Comparison of ENCODE assay signal across 8 cellular contexts in the genomic region with DNA sequence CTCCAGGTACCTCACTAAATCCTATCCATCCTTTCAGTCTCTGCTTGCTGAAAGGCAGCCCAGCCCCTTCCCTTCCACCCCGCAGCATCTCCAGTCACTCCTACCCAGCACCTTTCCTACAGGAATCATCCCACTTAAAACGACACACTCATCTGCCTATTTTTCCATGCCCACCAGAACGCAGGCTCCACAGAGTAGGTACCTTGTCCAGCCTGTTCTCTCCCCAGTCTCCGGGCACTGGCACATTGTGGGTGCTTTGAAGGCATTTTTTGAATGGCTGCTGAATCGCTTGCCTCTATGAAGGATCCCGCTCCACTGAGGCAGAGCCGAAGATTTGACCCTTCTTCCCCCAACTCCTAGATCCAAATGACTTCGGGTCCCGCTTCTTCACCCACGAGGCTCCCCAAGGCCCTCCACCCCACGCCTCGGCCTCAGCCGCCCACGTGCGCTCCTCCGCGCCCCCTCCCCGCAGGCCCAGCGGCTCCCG. TPM values are rescaled to one million over a fixed set of nuclear protein-coding genes. Genes with fewer than 3 reads are reported as not detected.
DNase-seq lines count a peak whose midpoint lies in the region; ATAC-seq lines count a peak whose summit lies in the region.
"Had no signal": no experiment of that assay in that cellular context is flagged by ENCODE, and none has a peak within 500 bp of the region (broad histone marks: within the 10 kb centered on the region; RNA-seq: fewer than 3 reads in every experiment).

No MANE protein-coding gene starts in this region.

- H3K9ac ChIP-seq in GM23248 = no peak overlapping the region

- H3K9me3 ChIP-seq in GM23248 (ENCODE audit: low read depth) = no peaks in the 10 kb centered on the region

- peaks cover 63% of the 10 kb centered on the region for H3K27me3 Mint-ChIP-seq in activated T-helper 1 cell treated with anti-CD3 and anti-CD28 coated beads, Interleukin-12 subunit alpha, Interleukin-12 subunit beta, Interleukin-2, Interleukin-4 antibody, amounts not matched to agents 30 ng/mL and 10 ng/mL and 1 ng/mL, durations not matched to agents 14 hours and 24 hours and 36 hours (ENCODE audit: insufficient read depth)
- peaks cover 41 to 89% (median 65%) of the 10 kb centered on the region in 5 donors for H3K27me3 Mint-ChIP-seq in naive thymus-derived CD8-positive, alpha-beta T cell

- peak overlapping the region; percentile 40 for H3K4me3 Mint-ChIP-seq in activated T-helper 1 cell treated with anti-CD3 and anti-CD28 coated beads, Interleukin-12 subunit alpha, Interleukin-12 subunit beta, Interleukin-2, Interleukin-4 antibody, amounts not matched to agents 30 ng/mL and 10 ng/mL and 1 ng/mL, durations not matched to agents 14 hours and 24 hours and 36 hours
- H3K4me3 Mint-ChIP-seq in naive thymus-derived CD8-positive, alpha-beta T cell = peak overlapping the region; percentile 59 to 84 (median 74)

- no peaks in the 10 kb centered on the region for H3K9me2 ChIP-seq in GM23248 (ENCODE audit: insufficient read depth)

- in situ Hi-C loops in GM23248 (cut with MboI) = no loop called here

- no peaks in the 10 kb centered on the region for H3K36me3 ChIP-seq in GM23248 (ENCODE audit: low read depth)

- ATAC-seq in naive thymus-derived CD8-positive, alpha-beta T cell = no peak
- no peak for ATAC-seq in HG03432 (IDR thresholded peaks at IDR 0.05; ENCODE audit: unreplicated experiment)
- no peak for ATAC-seq in left colon

- 17 to 23% methylated on average over 19 to 20 of the region's 20 CpGs for WGBS in GM23248 (ENCODE audit: low coverage in 1 of 2, low lambda C conversion rate in 2 of 2, missing lambda C conversion rate in 2 of 2), 2 experiments

- H3K4me1 Mint-ChIP-seq in activated T-helper 1 cell treated with anti-CD3 and anti-CD28 coated beads, Interleukin-12 subunit alpha, Interleukin-12 subunit beta, Interleukin-2, Interleukin-4 antibody, amounts not matched to agents 30 ng/mL and 10 ng/mL and 1 ng/mL, durations not matched to agents 14 hours and 24 hours and 36 hours (ENCODE audit: low read depth) = peaks cover 12% of the 10 kb centered on the region
- peaks cover 7 to 18% (median 14%) of the 10 kb centered on the region in 4 donors for H3K4me1 Mint-ChIP-seq in naive thymus-derived CD8-positive, alpha-beta T cell

- H3K27ac Mint-ChIP-seq in activated T-helper 1 cell treated with anti-CD3 and anti-CD28 coated beads, Interleukin-12 subunit alpha, Interleukin-12 subunit beta, Interleukin-2, Interleukin-4 antibody, amounts not matched to agents 30 ng/mL and 10 ng/mL and 1 ng/mL, durations not matched to agents 14 hours and 24 hours and 36 hours = no peak overlapping the region
- H3K27ac Mint-ChIP-seq in naive thymus-derived CD8-positive, alpha-beta T cell = no peak overlapping the region

- DNase-seq in GM23248 = no peak
- DNase-seq in activated T-helper 1 cell treated with anti-CD3 and anti-CD28 coated beads, Interleukin-12 subunit alpha, Interleukin-12 subunit beta, Interleukin-2, Interleukin-4 antibody, amounts not matched to agents 30 ng/mL and 10 ng/mL and 1 ng/mL, durations not matched to agents 14 hours and 24 hours and 36 hours (ENCODE audit: low spot score) = no peak
- DNase-seq in naive thymus-derived CD8-positive, alpha-beta T cell = no peak
- DNase-seq in effector CD4-positive, alpha-beta T cell = no peak
- no peak for DNase-seq in left colon

- H3K9me3 Mint-ChIP-seq in activated T-helper 1 cell treated with anti-CD3 and anti-CD28 coated beads, Interleukin-12 subunit alpha, Interleukin-12 subunit beta, Interleukin-2, Interleukin-4 antibody, amounts not matched to agents 30 ng/mL and 10 ng/mL and 1 ng/mL, durations not matched to agents 14 hours and 24 hours and 36 hours = no peaks in the 10 kb centered on the region
- H3K9me3 Mint-ChIP-seq in naive thymus-derived CD8-positive, alpha-beta T cell = peaks cover 0 to 3% (median 0%) of the 10 kb centered on the region in 9 donors

- H3K4me3 ChIP-seq in GM23248 = peak overlapping the region; percentile 25
- H3K4me3 ChIP-seq: lung had no signal

- POLR2A ChIA-PET in naive thymus-derived CD8-positive, alpha-beta T cell (lab: Charles Lee) = no interaction called here

- H4K20me1 ChIP-seq in GM23248 (ENCODE audit: insufficient read depth) = no peaks in the 10 kb centered on the region

- no peaks in the 10 kb centered on the region for H3K79me2 ChIP-seq in GM23248 (ENCODE audit: insufficient read depth)

- H2AFZ ChIP-seq in GM23248 = peak overlapping the region; percentile 60; the same call in 1 of the 2 replicates

- no peaks in the 10 kb centered on the region for H3K36me3 Mint-ChIP-seq in activated T-helper 1 cell treated with anti-CD3 and anti-CD28 coated beads, Interleukin-12 subunit alpha, Interleukin-12 subunit beta, Interleukin-2, Interleukin-4 antibody, amounts not matched to agents 30 ng/mL and 10 ng/mL and 1 ng/mL, durations not matched to agents 14 hours and 24 hours and 36 hours (ENCODE audit: low read depth)
- H3K36me3 Mint-ChIP-seq in naive thymus-derived CD8-positive, alpha-beta T cell = no peaks in the 10 kb centered on the region

- peak overlapping the region; percentile 46 for H3K4me2 ChIP-seq in GM23248 (ENCODE audit: unreplicated experiment)

- no peak overlapping the region for H3K27ac ChIP-seq in GM23248

- intact Hi-C loops in activated T-helper 1 cell treated with anti-CD3 and anti-CD28 coated beads, Interleukin-12 subunit alpha, Interleukin-12 subunit beta, Interleukin-2, Interleukin-4 antibody, amounts not matched to agents 30 ng/mL and 10 ng/mL and 1 ng/mL, durations not matched to agents 14 hours and 24 hours and 36 hours (cut with micrococcal nuclease) = loop anchor here (10.0 kb wide), 1 partner anchor 88 kb away; no protein-coding TSS in a partner anchor
- intact Hi-C loops in left colon (cut with DNase I, micrococcal nuclease) = no loop called here

- peaks cover 63% of the 10 kb centered on the region for H3K27me3 ChIP-seq in GM23248 (replicated peaks; ENCODE audit: insufficient read depth)

- H3K4me1 ChIP-seq in GM23248 (ENCODE audit: insufficient read depth) = no peaks in the 10 kb centered on the region

- H3F3A ChIP-seq in GM23248 (ENCODE audit: insufficient read depth) = 0 out of 2 replicates have a peak, but pooled peaks cover 4% of the 10 kb centered on the region

RNA-seq across cellular contexts. Expression of a gene that starts 15.6 kb away (rescaled TPM):
- not detected in 2 replicates for total RNA-seq in GM23248 (2014; rRNA removed; shearing (Covaris generic))
- polyA plus RNA-seq in GM23248 (2016; fragmentation: Nextera tagmentation; extraction: Ambion mirVana) = not detected in 2 replicates
- total RNA-seq in activated T-helper 1 cell treated with anti-CD3 and anti-CD28 coated beads, Interleukin-12 subunit alpha, Interleukin-12 subunit beta, Interleukin-2, Interleukin-4 antibody, amounts not matched to agents 30 ng/mL and 10 ng/mL and 1 ng/mL, durations not matched to agents 14 hours and 24 hours and 36 hours = 0.08 TPM in 1 of 2 replicates, not detected in the other
- under 1 TPM in 1 of 2 experiments, not detected in 1; 0.60 TPM for total RNA-seq in naive thymus-derived CD8-positive, alpha-beta T cell
- polyA plus RNA-seq in naive thymus-derived CD8-positive, alpha-beta T cell = under 1 TPM in 1 of 3 donors, not detected in 2; 0.07 TPM
- 1 to 10 TPM; 1.6 to 2.1 TPM for total RNA-seq in left colon
- total RNA-seq: T-helper 1 cell treated with Interleukin-12 subunit alpha and Interleukin-12 subunit beta and Interleukin-4 antibody, amounts not matched to agents 30 ng/mL and 1 ng/mL, for 36 hours had no signal

RNA-seq across cellular contexts. Expression of a gene that starts 51.5 kb away (rescaled TPM):
- total RNA-seq in GM23248 (2014; rRNA removed; shearing (Covaris generic)) = 11.6 and 12.8 TPM in 2 replicates
- 30.8 and 32.6 TPM in 2 replicates for polyA plus RNA-seq in GM23248 (2016; fragmentation: Nextera tagmentation; extraction: Ambion mirVana)
- total RNA-seq in activated T-helper 1 cell treated with anti-CD3 and anti-CD28 coated beads, Interleukin-12 subunit alpha, Interleukin-12 subunit beta, Interleukin-2, Interleukin-4 antibody, amounts not matched to agents 30 ng/mL and 10 ng/mL and 1 ng/mL, durations not matched to agents 14 hours and 24 hours and 36 hours = 29.9 and 31.5 TPM in 2 replicates
- total RNA-seq in naive thymus-derived CD8-positive, alpha-beta T cell = 10 to 100 TPM; 15.1 to 15.9 TPM
- 10 to 100 TPM; 16.5 to 19.8 (median 17.5) TPM for polyA plus RNA-seq in naive thymus-derived CD8-positive, alpha-beta T cell
- 10 to 100 TPM; 15.7 to 18.1 TPM for total RNA-seq in left colon

RNA-seq across cellular contexts. Expression of a gene that starts 51.5 kb away (rescaled TPM):
- total RNA-seq in GM23248 (2014; rRNA removed; shearing (Covaris generic)) = 22.8 and 30.8 TPM in 2 replicates
- polyA plus RNA-seq in GM23248 (2016; fragmentation: Nextera tagmentation; extraction: Ambion mirVana) = 23.7 and 26.8 TPM in 2 replicates
- 58.8 and 66.0 TPM in 2 replicates for total RNA-seq in activated T-helper 1 cell treated with anti-CD3 and anti-CD28 coated beads, Interleukin-12 subunit alpha, Interleukin-12 subunit beta, Interleukin-2, Interleukin-4 antibody, amounts not matched to agents 30 ng/mL and 10 ng/mL and 1 ng/mL, durations not matched to agents 14 hours and 24 hours and 36 hours
- 10 to 100 TPM; 36.3 to 40.9 TPM for total RNA-seq in naive thymus-derived CD8-positive, alpha-beta T cell
- 10 to 100 TPM; 17.0 to 25.4 (median 21.4) TPM for polyA plus RNA-seq in naive thymus-derived CD8-positive, alpha-beta T cell
- total RNA-seq in left colon = 10 to 100 TPM; 48.0 to 62.7 TPM

RNA-seq across cellular contexts. Expression of a gene that starts 53.4 kb away (rescaled TPM):
- total RNA-seq in GM23248 (2014; rRNA removed; shearing (Covaris generic)) = not detected in 2 replicates
- not detected in 2 replicates for polyA plus RNA-seq in GM23248 (2016; fragmentation: Nextera tagmentation; extraction: Ambion mirVana)
- total RNA-seq in activated T-helper 1 cell treated with anti-CD3 and anti-CD28 coated beads, Interleukin-12 subunit alpha, Interleukin-12 subunit beta, Interleukin-2, Interleukin-4 antibody, amounts not matched to agents 30 ng/mL and 10 ng/mL and 1 ng/mL, durations not matched to agents 14 hours and 24 hours and 36 hours = not detected in 2 replicates
- total RNA-seq in naive thymus-derived CD8-positive, alpha-beta T cell = not detected
- not detected for polyA plus RNA-seq in naive thymus-derived CD8-positive, alpha-beta T cell
- 1 to 10 TPM in 1 of 2 donors, not detected in 1; 4.0 TPM for total RNA-seq in left colon
- total RNA-seq: T-helper 1 cell treated with Interleukin-12 subunit alpha and Interleukin-12 subunit beta and Interleukin-4 antibody, amounts not matched to agents 30 ng/mL and 1 ng/mL, for 36 hours had no signal

RNA-seq across cellular contexts. Expression of a gene that starts 53.6 kb away (rescaled TPM):
- 35.5 and 47.4 TPM in 2 replicates for total RNA-seq in GM23248 (2014; rRNA removed; shearing (Covaris generic))
- polyA plus RNA-seq in GM23248 (2016; fragmentation: Nextera tagmentation; extraction: Ambion mirVana) = 126 and 133 TPM in 2 replicates
- total RNA-seq in activated T-helper 1 cell treated with anti-CD3 and anti-CD28 coated beads, Interleukin-12 subunit alpha, Interleukin-12 subunit beta, Interleukin-2, Interleukin-4 antibody, amounts not matched to agents 30 ng/mL and 10 ng/mL and 1 ng/mL, durations not matched to agents 14 hours and 24 hours and 36 hours = 49.6 and 51.6 TPM in 2 replicates
- total RNA-seq in naive thymus-derived CD8-positive, alpha-beta T cell = 10 to 100 TPM; 18.3 to 20.1 TPM
- 10 to 100 TPM; 63.1 to 89.5 (median 81.4) TPM for polyA plus RNA-seq in naive thymus-derived CD8-positive, alpha-beta T cell
- 10 to 100 TPM; 75.3 to 78.9 TPM for total RNA-seq in left colon
